Comparison of ENCODE assay signal across 27 cellular contexts in genomic region chr4:71275004-71275403, GRCh38.
A peak's percentile ranks its signal among the peaks of the same experiment; 100 is the strongest.
DNase-seq lines count a peak whose midpoint lies in the region; ATAC-seq and TF ChIP-seq lines count a peak whose summit lies in the region.
"Had no signal": no experiment of that assay in that cellular context is flagged by ENCODE, and none has a peak within 500 bp of the region (broad histone marks: within the 10 kb centered on the region; RNA-seq: fewer than 3 reads in every experiment).

No MANE protein-coding gene starts in this region.

- H3K36me3 ChIP-seq in left ventricle myocardium inferior (no peaks in the 10 kb centered on the region), heart right ventricle (no peaks in the 10 kb centered on the region), Loucy (ENCODE audit: insufficient read depth, low read length) (no peaks in the 10 kb centered on the region), sigmoid colon (no peaks in the 10 kb centered on the region), spleen (no peaks in the 10 kb centered on the region)
- H3K36me3 ChIP-seq: brain microvascular endothelial cell, MG63, ovary, stomach, uterus had no signal

- no peak overlapping the region for H2AFZ ChIP-seq in Loucy (ENCODE audit: low read length)

- no peak for TF ChIP-seq CTCF in left ventricle myocardium inferior (IDR thresholded peaks at IDR 0.05; ENCODE audit: borderline replicate concordance)
- no peak for TF ChIP-seq CTCF in heart right ventricle (IDR thresholded peaks at IDR 0.05)
- TF ChIP-seq CTCF in Loucy (conservative IDR thresholded peaks at IDR 0.05; ENCODE audit: low read length): no peak
- no peak for TF ChIP-seq CTCF in osteocyte (IDR thresholded peaks at IDR 0.05)
- no peak for TF ChIP-seq CTCF in sigmoid colon (IDR thresholded peaks at IDR 0.05)
- TF ChIP-seq CTCF in spleen (IDR thresholded peaks at IDR 0.05 in 8 of 11, conservative IDR thresholded peaks at IDR 0.05 in 3 of 11): no peak

- peak overlapping the region; percentile 56 for H3K27ac Mint-ChIP-seq in osteocyte (ENCODE audit: unreplicated experiment)
- H3K27ac Mint-ChIP-seq: activated naive CD4-positive, alpha-beta T cell treated with anti-CD3 and anti-CD28 coated beads, Interleukin-2, amount 10 ng/mL, durations not matched to agents 7 days and 5 days; activated T-helper 17 cell treated with anti-CD3 and anti-CD28 coated beads, Interleukin-2, amount 50 U/mL, for 72 hours; nephron progenitor cell had no signal

- ATAC-seq in heart right ventricle: no peak
- no peak for ATAC-seq in GM21529 (IDR thresholded peaks at IDR 0.05; ENCODE audit: unreplicated experiment)
- ATAC-seq: activated T-helper 17 cell treated with anti-CD3 and anti-CD28 coated beads, Interleukin-2, amount 50 U/mL, for 72 hours; CD8-positive, alpha-beta T cell; SK-N-SH treated with all-trans-retinoic acid at 6 μM for 48 hours had no signal

- H3K36me3 Mint-ChIP-seq in osteocyte (ENCODE audit: unreplicated experiment): no peaks in the 10 kb centered on the region
- H3K36me3 Mint-ChIP-seq: activated naive CD4-positive, alpha-beta T cell treated with anti-CD3 and anti-CD28 coated beads, Interleukin-2, amount 10 ng/mL, durations not matched to agents 7 days and 5 days; CD8-positive, alpha-beta T cell had no signal

- peaks cover 23% of the 10 kb centered on the region for H3K4me1 Mint-ChIP-seq in osteocyte (ENCODE audit: unreplicated experiment)

- H3K4me3 ChIP-seq in left ventricle myocardium inferior (no peak overlapping the region), heart right ventricle (no peak overlapping the region), Loucy (ENCODE audit: low read length, poor library complexity, severe bottlenecking) (no peak overlapping the region), sigmoid colon (no peak overlapping the region), spleen (no peak overlapping the region)
- H3K4me3 ChIP-seq: MG63, ovary, stomach, uterus had no signal

- no peaks in the 10 kb centered on the region; the same call in 1 of the 2 replicates for H3F3A ChIP-seq in Loucy (ENCODE audit: low read depth)

- no peaks in the 10 kb centered on the region for H3K9me3 Mint-ChIP-seq in osteocyte (ENCODE audit: unreplicated experiment)
- H3K9me3 Mint-ChIP-seq: activated naive CD4-positive, alpha-beta T cell treated with anti-CD3 and anti-CD28 coated beads, Interleukin-2, amount 10 ng/mL, durations not matched to agents 7 days and 5 days; activated T-helper 17 cell treated with anti-CD3 and anti-CD28 coated beads, Interleukin-2, amount 50 U/mL, for 72 hours; CD8-positive, alpha-beta T cell; nephron progenitor cell had no signal

- peaks cover 12% of the 10 kb centered on the region for H3K4me1 ChIP-seq in left ventricle myocardium inferior
- peaks cover 0 to 21% (median 14%) of the 10 kb centered on the region in 9 donors for H3K4me1 ChIP-seq in heart right ventricle
- peaks cover 18% of the 10 kb centered on the region for H3K4me1 ChIP-seq in Loucy (ENCODE audit: insufficient read depth, low read length, poor library complexity, severe bottlenecking)
- no peaks in the 10 kb centered on the region for H3K4me1 ChIP-seq in sigmoid colon
- H3K4me1 ChIP-seq in spleen: peaks cover 0 to 29% (median 19%) of the 10 kb centered on the region in 6 donors
- H3K4me1 ChIP-seq: uterus had no signal

- TF ChIP-seq POLR2A in sigmoid colon (IDR thresholded peaks at IDR 0.05) (no peak), spleen (IDR thresholded peaks at IDR 0.05) (no peak)

- H3K27me3 ChIP-seq in left ventricle myocardium inferior (ENCODE audit: low read depth) (no peaks in the 10 kb centered on the region), heart right ventricle (no peaks in the 10 kb centered on the region), Loucy (ENCODE audit: insufficient read depth, low read length, poor library complexity, severe bottlenecking) (no peaks in the 10 kb centered on the region), sigmoid colon (no peaks in the 10 kb centered on the region), spleen (replicated peaks in 1 of 7) (no peaks in the 10 kb centered on the region)
- H3K27me3 ChIP-seq: brain microvascular endothelial cell, MG63, ovary, stomach, uterus had no signal

- peak overlapping the region; percentile 20 for H3K4me2 ChIP-seq in Loucy (ENCODE audit: low read depth, low read length, poor library complexity, severe bottlenecking)

- peaks cover 7% of the 10 kb centered on the region; the same call in 1 of the 2 replicates for H3K79me2 ChIP-seq in Loucy (ENCODE audit: insufficient read depth, low read length)

- no peaks in the 10 kb centered on the region for H3K9me2 ChIP-seq in Loucy (replicated peaks; ENCODE audit: low read depth, low read length)

- peaks cover 12% of the 10 kb centered on the region for H4K20me1 ChIP-seq in Loucy (ENCODE audit: insufficient read depth, low read length, poor library complexity, severe bottlenecking)

- no peak overlapping the region for H3K4me3 Mint-ChIP-seq in osteocyte (ENCODE audit: unreplicated experiment)
- H3K4me3 Mint-ChIP-seq: activated naive CD4-positive, alpha-beta T cell treated with anti-CD3 and anti-CD28 coated beads, Interleukin-2, amount 10 ng/mL, durations not matched to agents 7 days and 5 days; CD8-positive, alpha-beta T cell; nephron progenitor cell had no signal

- H3K27ac ChIP-seq in left ventricle myocardium inferior (replicated peaks) (peak overlapping the region; percentile 2), heart right ventricle (peak overlapping the region in 1 of 10 donors; percentile 15), sigmoid colon (no peak overlapping the region), spleen (peak overlapping the region in 1 of 8 donors; percentile 40)
- H3K27ac ChIP-seq: brain microvascular endothelial cell, ovary, uterus had no signal

- H3K9ac ChIP-seq in Loucy (ENCODE audit: low read depth, low read length, poor library complexity, severe bottlenecking): no peak overlapping the region

- TF ChIP-seq EP300 in sigmoid colon (IDR thresholded peaks at IDR 0.05): no peak

- intact Hi-C loops in left ventricle myocardium inferior (cut with micrococcal nuclease): no loop called here
- intact Hi-C loops in heart right ventricle (cut with DNase I): no loop called here
- intact Hi-C loops in sigmoid colon (cut with DNase I): no loop called here
- intact Hi-C loops in spleen (cut with DNase I; ENCODE audit: low total_unique reads): no loop called here

- DNase-seq in left ventricle myocardium inferior (no peak), heart right ventricle (no peak), fibroblast of peridontal ligament (ENCODE audit: extremely low read depth) (peak; percentile 17), osteocyte (ENCODE audit: extremely low spot score, unreplicated experiment) (no peak), sigmoid colon (no peak), spleen (no peak)
- DNase-seq: activated CD4-positive, alpha-beta T cell treated with anti-CD3 and anti-CD28 coated beads for 1 hour; activated naive CD4-positive, alpha-beta T cell treated with anti-CD3 and anti-CD28 coated beads, Interleukin-2, amount 10 ng/mL, durations not matched to agents 7 days and 5 days; amniotic stem cell; brain microvascular endothelial cell; CD8-positive, alpha-beta T cell; DMS 273 treated with DMSO at 0.1 percent for 48 hours; islet precursor cell; KG1; MG63; NCI-H2029 treated with DMSO at 0.1 percent for 48 hours; NCI-H524; nephron progenitor cell; ovary; retina; stomach; T-helper 2 cell; uterus had no signal

- H3K9me3 ChIP-seq in left ventricle myocardium inferior (replicated peaks): no peaks in the 10 kb centered on the region
- no peaks in the 10 kb centered on the region for H3K9me3 ChIP-seq in heart right ventricle
- H3K9me3 ChIP-seq in Loucy (ENCODE audit: insufficient read depth, low read depth, low read length): no peaks in the 10 kb centered on the region
- H3K9me3 ChIP-seq in sigmoid colon: no peaks in the 10 kb centered on the region
- H3K9me3 ChIP-seq in spleen: no peaks in the 10 kb centered on the region
- H3K9me3 ChIP-seq: MG63, ovary, stomach, uterus had no signal

- H3K27me3 Mint-ChIP-seq in osteocyte (ENCODE audit: unreplicated experiment): no peaks in the 10 kb centered on the region
- H3K27me3 Mint-ChIP-seq: activated T-helper 17 cell treated with anti-CD3 and anti-CD28 coated beads, Interleukin-2, amount 50 U/mL, for 72 hours had no signal
